Comparison of ENCODE assay signal across 9 cellular contexts in genomic region chr22:26658671-26659478, GRCh38. TPM values are rescaled to one million over a fixed set of nuclear protein-coding genes. Genes with fewer than 3 reads are reported as not detected.
DNase-seq lines count a peak whose midpoint lies in the region; ATAC-seq and TF ChIP-seq lines count a peak whose summit lies in the region.
"Had no signal": no experiment of that assay in that cellular context is flagged by ENCODE, and none has a peak within 500 bp of the region (broad histone marks: within the 10 kb centered on the region; RNA-seq: fewer than 3 reads in every experiment).

No MANE protein-coding gene starts in this region.

- H3K27me3 ChIP-seq in GM06990 (replicated peaks; ENCODE audit: control insufficient read depth, insufficient read depth, low read length): peaks cover 2% of the 10 kb centered on the region

- peak; percentile 70 for DNase-seq in GM06990 (ENCODE audit: extremely low read depth, insufficient read length)
- DNase-seq in NCI-H446 (lab: John Stamatoyannopoulos, UW): peak; percentile 76 to 88
- DNase-seq in activated CD4-positive, CD25-positive, alpha-beta regulatory T cell treated with anti-CD3 and anti-CD28 coated beads, Interleukin-2, amount 50 U/mL, for 72 hours: peak; percentile 68
- DNase-seq in chondrocyte (ENCODE audit: low spot score): no peak
- peak; percentile 64 to 85 for DNase-seq in lower leg skin (ENCODE audit: low spot score in 2 of 2)
- peak; percentile 63 for DNase-seq in stimulated activated CD8-positive, alpha-beta memory T cell treated with anti-CD3 and anti-CD28 coated beads, Interleukin-12 subunit alpha, Interleukin-12 subunit beta, amount 100 ng/mL, for 24 hours (ENCODE audit: extremely low read depth)

- no peaks in the 10 kb centered on the region for H3K9me3 Mint-ChIP-seq in chondrocyte (ENCODE audit: low read depth)

- H3K27ac Mint-ChIP-seq in chondrocyte (ENCODE audit: unreplicated experiment): peak overlapping the region; percentile 88

- 4 to 5% methylated on average over 27 of the region's 27 CpGs for WGBS in lower leg skin, 2 donors

- no peaks in the 10 kb centered on the region for H3K36me3 ChIP-seq in GM06990 (ENCODE audit: control insufficient read depth, insufficient read depth, low read length)

- H3K4me1 Mint-ChIP-seq in chondrocyte (ENCODE audit: low read depth): peaks cover 23% of the 10 kb centered on the region

- peak overlapping the region; percentile 39 for H3K4me3 ChIP-seq in GM06990 (replicated peaks; ENCODE audit: low read depth, low read length)
- no peak overlapping the region for H3K4me3 ChIP-seq in lower leg skin (ENCODE audit: low read depth, poor library complexity, severe bottlenecking)

- no peak for TF ChIP-seq POLR2A in lower leg skin (IDR thresholded peaks at IDR 0.05)

- H3K4me3 Mint-ChIP-seq in chondrocyte (ENCODE audit: unreplicated experiment): peak overlapping the region; percentile 70

- ATAC-seq in HG02973 (IDR thresholded peaks at IDR 0.05; ENCODE audit: unreplicated experiment) (peak; percentile 60), GM19467 (IDR thresholded peaks at IDR 0.05; ENCODE audit: unreplicated experiment) (no peak)

- TF ChIP-seq CTCF in GM06990 (IDR thresholded peaks at IDR 0.05; ENCODE audit: insufficient read depth, low read length, poor library complexity, severe bottlenecking) (no peak), chondrocyte (IDR thresholded peaks at IDR 0.05) (no peak), lower leg skin (IDR thresholded peaks at IDR 0.05) (no peak)

- no peaks in the 10 kb centered on the region for H3K36me3 Mint-ChIP-seq in chondrocyte (ENCODE audit: low read depth)

- peaks cover 2% of the 10 kb centered on the region for H3K27me3 Mint-ChIP-seq in chondrocyte (ENCODE audit: low read depth)

- intact Hi-C loops in lower leg skin (cut with DNase I; ENCODE audit: low total_unique reads): no loop called here

RNA-seq across cellular contexts. Expression of gene MIAT, which starts 1.5 kb away (rescaled TPM):
- total RNA-seq in chondrocyte: 2.5 to 6.2 TPM (median 3.5 TPM) in 3 replicates
- total RNA-seq in lower leg skin: 1 to 10 TPM in 2 of 4 donors, under 1 TPM in 2; 0.47 to 2.4 (median 1.4) TPM

RNA-seq across cellular contexts. Expression of gene CRYBA4, which starts 37.1 kb away (rescaled TPM):
- not detected in 3 replicates for total RNA-seq in chondrocyte
- total RNA-seq in lower leg skin: not detected
- total RNA-seq: subcutaneous adipose tissue had no signal

RNA-seq across cellular contexts. Expression of gene CRYBB1, which starts 41.0 kb away (rescaled TPM):
- not detected in 3 replicates for total RNA-seq in chondrocyte
- total RNA-seq in lower leg skin: under 1 TPM in 1 of 4 donors, not detected in 3; 0.42 TPM
